Comparison of ENCODE assay signal across 26 cellular contexts in the genomic region with DNA sequence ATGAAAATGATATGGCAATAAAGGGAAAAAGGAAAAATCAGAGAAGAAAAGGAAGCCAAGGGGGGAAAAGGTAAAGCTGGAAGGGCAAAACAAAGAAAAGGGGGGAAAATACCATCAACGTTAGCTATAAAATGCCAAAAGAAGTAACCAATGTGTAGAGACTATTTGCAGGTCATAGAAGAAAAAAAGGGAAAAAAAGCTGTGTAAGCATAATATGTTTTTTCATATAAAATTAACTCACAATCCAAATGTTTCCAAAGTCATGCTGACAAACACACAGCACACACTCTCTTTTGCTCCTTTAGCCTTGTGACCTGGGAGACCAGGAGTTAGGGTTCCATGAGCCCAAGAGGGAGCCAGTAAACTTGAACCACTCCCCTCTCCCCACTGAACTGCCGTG.
"Had no signal": no experiment of that assay in that cellular context is flagged by ENCODE, and none has a peak within 500 bp of the region (broad histone marks: within the 10 kb centered on the region; RNA-seq: fewer than 3 reads in every experiment).

No MANE protein-coding gene starts in this region.

- H3K27me3 ChIP-seq: colonic mucosa, esophagus squamous epithelium, gastrocnemius medialis, heart right ventricle, left lung had no signal

- DNase-seq: colonic mucosa; cortex of kidney; effector CD8-positive, alpha-beta T cell; effector memory CD8-positive, alpha-beta T cell; endodermal cell; erythroblast; esophagus squamous epithelium; foreskin fibroblast; foreskin melanocyte; gastrocnemius medialis; heart right ventricle; hippocampal formation; left cardiac atrium; left lung; left ventricle myocardium superior; lower lobe of right lung; mesenchymal stem cell; mucosa of descending colon; naive B cell had no signal

- H3K4me1 ChIP-seq: colonic mucosa, esophagus squamous epithelium, gastrocnemius medialis, heart right ventricle, left lung, lower lobe of right lung had no signal

- H3K4me3 ChIP-seq: colonic mucosa, esophagus squamous epithelium, gastrocnemius medialis, heart right ventricle, left lung, lower lobe of right lung, mucosa of descending colon had no signal

- H3K36me3 ChIP-seq: colonic mucosa, esophagus squamous epithelium, gastrocnemius medialis, heart right ventricle, left lung, lower lobe of right lung had no signal

- H3K27me3 Mint-ChIP-seq: dendritic cell treated with granulocyte-macrophage colony-stimulating factor and Interleukin-4, amounts not matched to agents 40 ng/mL and 50 ng/mL, for 4 days; effector memory CD8-positive, alpha-beta T cell had no signal

- H3K27ac Mint-ChIP-seq: dendritic cell treated with granulocyte-macrophage colony-stimulating factor and Interleukin-4, amounts not matched to agents 40 ng/mL and 50 ng/mL, for 4 days; effector memory CD8-positive, alpha-beta T cell; endodermal cell; mesothelial cell of epicardium; naive B cell had no signal

- H3K9me3 Mint-ChIP-seq: dendritic cell treated with granulocyte-macrophage colony-stimulating factor and Interleukin-4, amounts not matched to agents 40 ng/mL and 50 ng/mL, for 4 days; effector memory CD8-positive, alpha-beta T cell; endodermal cell; mesothelial cell of epicardium; naive B cell had no signal

- H3K27ac ChIP-seq: colonic mucosa, epithelial cell of prostate, esophagus squamous epithelium, gastrocnemius medialis, heart right ventricle, left lung, lower lobe of right lung had no signal

- H3K9me3 ChIP-seq: colonic mucosa, esophagus squamous epithelium, gastrocnemius medialis, heart right ventricle, left lung, lower lobe of right lung, mucosa of descending colon had no signal

- H3K36me3 Mint-ChIP-seq: naive B cell had no signal

- H3K4me1 Mint-ChIP-seq: mesothelial cell of epicardium, naive B cell had no signal

- H3K4me3 Mint-ChIP-seq: dendritic cell treated with granulocyte-macrophage colony-stimulating factor and Interleukin-4, amounts not matched to agents 40 ng/mL and 50 ng/mL, for 4 days; effector memory CD8-positive, alpha-beta T cell; endodermal cell; mesothelial cell of epicardium; naive B cell had no signal

- ATAC-seq: effector memory CD8-positive, alpha-beta T cell; esophagus mucosa; gastrocnemius medialis; heart right ventricle; left cardiac atrium; left lung; left ventricle myocardium superior; lower lobe of right lung; mucosa of descending colon had no signal

- FAIRE-seq: endometrium, islet of Langerhans, keratinocyte had no signal
